ENCODE assay signal across 2 cellular contexts in genomic region chr12:64522316-64522715, GRCh38.
TF ChIP-seq lines count a peak whose summit lies in the region.

No MANE protein-coding gene starts in this region.

TF ChIP-seq in HepG2, 621 proteins besides CTCF, POLR2A, EP300 and RAD21:
- TF ChIP-seq PRMT3 (CRISPR knock-in tag; IDR thresholded peaks at IDR 0.05; ENCODE audit: borderline replicate concordance, low read depth): no peak
- TF ChIP-seq, protein P1, sequence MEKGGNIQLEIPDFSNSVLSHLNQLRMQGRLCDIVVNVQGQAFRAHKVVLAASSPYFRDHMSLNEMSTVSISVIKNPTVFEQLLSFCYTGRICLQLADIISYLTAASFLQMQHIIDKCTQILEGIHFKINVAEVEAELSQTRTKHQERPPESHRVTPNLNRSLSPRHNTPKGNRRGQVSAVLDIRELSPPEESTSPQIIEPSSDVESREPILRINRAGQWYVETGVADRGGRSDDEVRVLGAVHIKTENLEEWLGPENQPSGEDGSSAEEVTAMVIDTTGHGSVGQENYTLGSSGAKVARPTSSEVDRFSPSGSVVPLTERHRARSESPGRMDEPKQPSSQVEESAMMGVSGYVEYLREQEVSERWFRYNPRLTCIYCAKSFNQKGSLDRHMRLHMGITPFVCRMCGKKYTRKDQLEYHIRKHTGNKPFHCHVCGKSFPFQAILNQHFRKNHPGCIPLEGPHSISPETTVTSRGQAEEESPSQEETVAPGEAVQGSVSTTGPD (CRISPR knock-in tag; IDR thresholded peaks at IDR 0.05): no peak
- TF ChIP-seq RXRB (CRISPR knock-in tag; IDR thresholded peaks at IDR 0.05; ENCODE audit: borderline replicate concordance): no peak
- TF ChIP-seq DDIT3 (CRISPR knock-in tag; IDR thresholded peaks at IDR 0.05): no peak
- TF ChIP-seq ZNF652 (CRISPR knock-in tag; IDR thresholded peaks at IDR 0.05; ENCODE audit: borderline replicate concordance, low read depth): peak; percentile 56; the same call in 1 of the 2 replicates
- TF ChIP-seq, protein P2, sequence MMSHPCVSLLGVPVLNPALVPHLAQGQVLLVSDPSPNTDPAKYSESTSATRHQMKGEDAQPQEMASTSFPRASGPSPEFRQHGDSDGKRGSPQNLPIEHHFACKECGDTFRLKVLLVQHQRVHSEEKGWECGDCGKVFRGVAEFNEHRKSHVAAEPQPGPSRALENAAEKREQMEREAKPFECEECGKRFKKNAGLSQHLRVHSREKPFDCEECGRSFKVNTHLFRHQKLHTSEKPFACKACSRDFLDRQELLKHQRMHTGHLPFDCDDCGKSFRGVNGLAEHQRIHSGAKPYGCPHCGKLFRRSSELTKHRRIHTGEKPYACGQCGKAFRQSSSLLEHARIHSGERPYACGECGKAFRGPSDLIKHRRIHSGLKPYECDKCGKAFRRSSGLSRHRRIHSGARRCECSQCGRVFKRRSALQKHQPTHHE (CRISPR knock-in tag; IDR thresholded peaks at IDR 0.05; ENCODE audit: borderline replicate concordance): no peak

TF ChIP-seq in H1, 55 proteins besides CTCF, POLR2A, EP300 and RAD21:
- TF ChIP-seq KDM5A (IDR thresholded peaks at IDR 0.05; ENCODE audit: low read length) (no peak), POLR2AphosphoS5 (IDR thresholded peaks at IDR 0.05; ENCODE audit: low read depth, low read length) (no peak)
- TF ChIP-seq, protein P3, sequence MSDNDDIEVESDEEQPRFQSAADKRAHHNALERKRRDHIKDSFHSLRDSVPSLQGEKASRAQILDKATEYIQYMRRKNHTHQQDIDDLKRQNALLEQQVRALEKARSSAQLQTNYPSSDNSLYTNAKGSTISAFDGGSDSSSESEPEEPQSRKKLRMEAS (IDR thresholded peaks at IDR 0.05): peak; percentile 62; the same call in 1 of the 2 replicates
